In the genomic region with DNA sequence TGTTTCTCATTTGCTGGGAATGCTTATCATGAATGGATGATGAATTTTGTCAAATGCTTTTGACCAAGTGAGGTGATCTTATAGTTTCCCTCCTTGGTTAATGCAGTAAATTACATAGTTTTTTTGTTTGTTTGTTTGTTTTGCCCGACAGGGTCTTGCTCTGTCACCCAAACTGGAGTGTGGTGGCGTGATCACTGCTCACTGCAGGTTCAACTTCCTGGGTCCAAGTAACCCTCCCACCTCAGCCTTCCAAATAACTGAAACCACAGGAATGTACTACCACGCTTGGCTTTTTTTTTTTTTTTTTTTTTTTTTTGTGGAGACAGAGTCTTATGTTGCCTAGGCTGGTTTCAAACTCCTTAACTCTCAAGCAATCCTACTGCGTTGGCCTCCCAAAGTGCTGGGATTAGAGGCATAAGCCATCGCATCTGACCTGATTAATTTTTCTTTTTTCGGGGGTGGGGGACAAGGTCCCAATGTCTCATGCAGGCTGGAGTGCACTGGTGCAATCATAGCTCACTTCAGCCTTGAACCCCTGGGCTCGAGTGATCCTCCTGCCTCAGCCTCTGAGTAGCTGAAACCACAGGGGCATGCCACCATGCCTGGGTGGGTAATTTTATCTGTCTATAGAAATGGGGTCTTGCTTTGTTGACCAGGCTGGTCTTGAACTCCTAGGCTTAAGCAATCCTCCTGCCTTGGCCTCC, we compare ENCODE assay signal across 14 cellular contexts. TPM values are rescaled to one million over a fixed set of nuclear protein-coding genes. Genes with fewer than 3 reads are reported as not detected.
DNase-seq lines count a peak whose midpoint lies in the region; ATAC-seq and TF ChIP-seq lines count a peak whose summit lies in the region.
"Had no signal": no experiment of that assay in that cellular context is flagged by ENCODE, and none has a peak within 500 bp of the region (broad histone marks: within the 10 kb centered on the region; RNA-seq: fewer than 3 reads in every experiment).

No MANE protein-coding gene starts in this region.

- TF ChIP-seq CTCF in fibroblast of pulmonary artery (IDR thresholded peaks at IDR 0.05; ENCODE audit: low read length, missing control alignments) (no peak), retinal pigment epithelial cell (conservative IDR thresholded peaks at IDR 0.05; ENCODE audit: low read depth, low read length) (no peak), sigmoid colon (IDR thresholded peaks at IDR 0.05) (no peak)

- H3K9me3 ChIP-seq in sigmoid colon: no peaks in the 10 kb centered on the region

- H3K36me3 ChIP-seq in sigmoid colon: peaks cover 0 to 7% (median 2%) of the 10 kb centered on the region in 4 donors

- no peak for TF ChIP-seq POLR2A in sigmoid colon (IDR thresholded peaks at IDR 0.05)

- peaks cover 0 to 15% (median 10%) of the 10 kb centered on the region in 4 donors for H3K4me1 ChIP-seq in sigmoid colon

- no peak for TF ChIP-seq EP300 in sigmoid colon (IDR thresholded peaks at IDR 0.05)

- 91 to 92% methylated on average over 7 of the region's 7 CpGs for WGBS in sigmoid colon, 2 donors

- H3K27me3 Mint-ChIP-seq in activated T-helper 1 cell treated with anti-CD3 and anti-CD28 coated beads, Interleukin-12 subunit alpha, Interleukin-12 subunit beta, Interleukin-2, Interleukin-4 antibody, amounts not matched to agents 30 ng/mL and 10 ng/mL and 1 ng/mL, durations not matched to agents 14 hours and 24 hours and 36 hours (ENCODE audit: insufficient read depth): no peaks in the 10 kb centered on the region
- H3K27me3 Mint-ChIP-seq: CD4-positive, alpha-beta T cell; IgD-negative memory B cell had no signal

- no peak overlapping the region for H3K4me3 Mint-ChIP-seq in activated T-helper 1 cell treated with anti-CD3 and anti-CD28 coated beads, Interleukin-12 subunit alpha, Interleukin-12 subunit beta, Interleukin-2, Interleukin-4 antibody, amounts not matched to agents 30 ng/mL and 10 ng/mL and 1 ng/mL, durations not matched to agents 14 hours and 24 hours and 36 hours
- H3K4me3 Mint-ChIP-seq: CD4-positive, alpha-beta T cell had no signal

- H3K4me1 Mint-ChIP-seq in activated T-helper 1 cell treated with anti-CD3 and anti-CD28 coated beads, Interleukin-12 subunit alpha, Interleukin-12 subunit beta, Interleukin-2, Interleukin-4 antibody, amounts not matched to agents 30 ng/mL and 10 ng/mL and 1 ng/mL, durations not matched to agents 14 hours and 24 hours and 36 hours (ENCODE audit: low read depth): peaks cover 30% of the 10 kb centered on the region

- H3K9me3 Mint-ChIP-seq in activated T-helper 1 cell treated with anti-CD3 and anti-CD28 coated beads, Interleukin-12 subunit alpha, Interleukin-12 subunit beta, Interleukin-2, Interleukin-4 antibody, amounts not matched to agents 30 ng/mL and 10 ng/mL and 1 ng/mL, durations not matched to agents 14 hours and 24 hours and 36 hours: no peaks in the 10 kb centered on the region
- H3K9me3 Mint-ChIP-seq: CD4-positive, alpha-beta T cell had no signal

- DNase-seq in H4 (ENCODE audit: low spot score) (peak; percentile 90), RPMI7951 (ENCODE audit: low read depth) (peak; percentile 46), fibroblast of pulmonary artery (ENCODE audit: low read depth) (peak; percentile 87), retinal pigment epithelial cell (ENCODE audit: low read depth) (peak; percentile 73), sigmoid colon (no peak)
- DNase-seq in activated T-helper 1 cell treated with anti-CD3 and anti-CD28 coated beads, Interleukin-12 subunit alpha, Interleukin-12 subunit beta, Interleukin-2, Interleukin-4 antibody, amounts not matched to agents 30 ng/mL and 10 ng/mL and 1 ng/mL, durations not matched to agents 14 hours and 24 hours and 36 hours (ENCODE audit: low spot score): no peak
- DNase-seq: CD4-positive, alpha-beta T cell; effector CD8-positive, alpha-beta T cell; NCI-H1930; retina had no signal

- peaks cover 43% of the 10 kb centered on the region for H3K36me3 Mint-ChIP-seq in activated T-helper 1 cell treated with anti-CD3 and anti-CD28 coated beads, Interleukin-12 subunit alpha, Interleukin-12 subunit beta, Interleukin-2, Interleukin-4 antibody, amounts not matched to agents 30 ng/mL and 10 ng/mL and 1 ng/mL, durations not matched to agents 14 hours and 24 hours and 36 hours (ENCODE audit: low read depth)

- ATAC-seq in HG03457 (IDR thresholded peaks at IDR 0.05; ENCODE audit: unreplicated experiment) (no peak), HG02885 (IDR thresholded peaks at IDR 0.05; ENCODE audit: poor library complexity, unreplicated experiment) (no peak)

- no peak overlapping the region for H3K27ac Mint-ChIP-seq in activated T-helper 1 cell treated with anti-CD3 and anti-CD28 coated beads, Interleukin-12 subunit alpha, Interleukin-12 subunit beta, Interleukin-2, Interleukin-4 antibody, amounts not matched to agents 30 ng/mL and 10 ng/mL and 1 ng/mL, durations not matched to agents 14 hours and 24 hours and 36 hours
- H3K27ac Mint-ChIP-seq: CD4-positive, alpha-beta T cell; IgD-negative memory B cell had no signal

- no peak overlapping the region for H3K27ac ChIP-seq in sigmoid colon
- H3K27ac ChIP-seq: VCaP had no signal

- H3K27me3 ChIP-seq in sigmoid colon: no peaks in the 10 kb centered on the region

- H3K4me3 ChIP-seq in fibroblast of pulmonary artery (replicated peaks; ENCODE audit: low read depth, low read length): no peak overlapping the region
- H3K4me3 ChIP-seq in retinal pigment epithelial cell (ENCODE audit: low read length): peak overlapping the region; percentile 18
- H3K4me3 ChIP-seq in sigmoid colon: no peak overlapping the region

- intact Hi-C loops in sigmoid colon (cut with DNase I): no loop called here
- intact Hi-C loops in activated T-helper 1 cell treated with anti-CD3 and anti-CD28 coated beads, Interleukin-12 subunit alpha, Interleukin-12 subunit beta, Interleukin-2, Interleukin-4 antibody, amounts not matched to agents 30 ng/mL and 10 ng/mL and 1 ng/mL, durations not matched to agents 14 hours and 24 hours and 36 hours (cut with micrococcal nuclease): loop anchor here (2.0 kb wide), 1 partner anchor 13 kb away; no protein-coding TSS in a partner anchor

RNA-seq across cellular contexts. Expression of a gene that starts 48.6 kb away (rescaled TPM):
- total RNA-seq in H4 (2014; rRNA removed; shearing (Covaris generic)): 102 and 113 TPM in 2 replicates
- 65.6 and 73.3 TPM in 2 replicates for total RNA-seq in RPMI7951 (2014; rRNA removed; shearing (Covaris generic))
- total RNA-seq in sigmoid colon: 100 to 1,000 TPM in 1 of 4 donors, 10 to 100 TPM in 3; 34.1 to 101 (median 45.5) TPM
- polyA plus RNA-seq in sigmoid colon: 10 to 100 TPM; 40.1 to 62.9 (median 58.9) TPM
- 383 and 409 TPM in 2 replicates for total RNA-seq in activated T-helper 1 cell treated with anti-CD3 and anti-CD28 coated beads, Interleukin-12 subunit alpha, Interleukin-12 subunit beta, Interleukin-2, Interleukin-4 antibody, amounts not matched to agents 30 ng/mL and 10 ng/mL and 1 ng/mL, durations not matched to agents 14 hours and 24 hours and 36 hours

Comparison
In these comparisons a context has a peak if more than half of its experiments do, and no peak if none do; other contexts are left out.
1. DNase-seq: peak in H4 (single experiment), RPMI7951 (single experiment), fibroblast of pulmonary artery (single experiment) and retinal pigment epithelial cell (single experiment); none in sigmoid colon (single experiment) and activated T-helper 1 cell treated with anti-CD3 and anti-CD28 coated beads, Interleukin-12 subunit alpha, Interleukin-12 subunit beta, Interleukin-2, Interleukin-4 antibody, amounts not matched to agents 30 ng/mL and 10 ng/mL and 1 ng/mL, durations not matched to agents 14 hours and 24 hours and 36 hours (single experiment).